In the genomic region with DNA sequence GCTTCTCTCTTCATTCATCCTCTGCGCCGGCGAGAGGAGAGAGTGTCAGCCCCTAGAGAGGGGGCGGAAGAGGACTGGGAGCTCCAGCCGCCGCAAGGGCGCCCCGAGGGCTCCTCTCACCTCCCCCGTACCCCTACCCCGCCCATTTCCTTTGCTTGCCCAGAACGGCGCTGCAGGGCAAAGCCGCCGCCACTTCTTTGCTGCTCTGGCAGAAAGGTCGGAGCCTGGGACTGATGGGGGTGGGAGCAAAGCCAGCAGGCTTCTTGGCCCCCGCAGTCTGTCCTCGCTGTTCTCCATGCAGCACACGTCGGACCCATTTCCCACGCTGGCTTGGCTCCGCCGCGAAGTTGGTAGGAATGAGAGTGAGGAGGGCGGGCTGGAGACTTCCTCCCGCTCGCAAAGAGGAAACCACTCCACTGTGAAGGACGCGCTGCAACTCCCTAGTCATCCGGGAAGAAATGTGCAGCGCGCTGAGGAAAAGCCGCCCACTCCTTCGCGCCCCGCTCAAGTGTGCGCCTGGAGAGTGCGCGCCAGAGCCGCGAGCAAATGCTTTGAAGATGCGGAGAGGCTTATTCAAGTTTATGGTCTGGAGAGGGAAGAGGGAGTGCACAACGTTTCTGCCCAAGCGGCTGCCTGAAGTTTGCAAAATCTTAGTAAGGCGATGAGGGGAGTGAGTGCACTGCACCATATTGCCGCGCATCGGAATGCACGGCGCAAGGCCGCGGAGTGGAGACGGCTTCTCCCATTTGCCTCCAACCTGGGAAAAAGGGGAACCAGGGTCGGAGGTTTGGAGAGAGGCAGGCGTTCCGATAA, we compare ENCODE assay signal across 8 cellular contexts. TPM values are rescaled to one million over a fixed set of nuclear protein-coding genes. Genes with fewer than 3 reads are reported as not detected.
DNase-seq lines count a peak whose midpoint lies in the region; ATAC-seq and TF ChIP-seq lines count a peak whose summit lies in the region.

No MANE protein-coding gene starts in this region.

- ATAC-seq in HG03039 (IDR thresholded peaks at IDR 0.05; ENCODE audit: unreplicated experiment) = no peak

- no peak for TF ChIP-seq POLR2A in suprapubic skin (IDR thresholded peaks at IDR 0.05)

- H3K4me1 ChIP-seq in endodermal cell (ENCODE audit: control insufficient read depth, insufficient read depth, low read length) (peaks cover 3% of the 10 kb centered on the region), suprapubic skin (peaks cover 53% of the 10 kb centered on the region)

- H3K27ac Mint-ChIP-seq in endodermal cell = peak overlapping the region; percentile 88

- WGBS in endodermal cell (ENCODE audit: insufficient coverage in 1 of 2, insufficient read length in 1 of 2), 2 experiments = 0 to 1% methylated on average over 27 to 55 of the region's 55 CpGs
- WGBS in suprapubic skin = 2% methylated on average over 51 of the region's 55 CpGs

- peak overlapping the region; percentile 94 for H3K4me3 Mint-ChIP-seq in endodermal cell

- H3K4me3 ChIP-seq in SK-N-MC (peak overlapping the region; percentile 83), endodermal cell (ENCODE audit: low read length) (peak overlapping the region; percentile 96), suprapubic skin (peak overlapping the region; percentile 74)

- H3K36me3 ChIP-seq in SK-N-MC (ENCODE audit: insufficient read depth, low read length) (no peaks in the 10 kb centered on the region), endodermal cell (ENCODE audit: control insufficient read depth, insufficient read depth, low read length) (no peaks in the 10 kb centered on the region), suprapubic skin (no peaks in the 10 kb centered on the region)

- peaks cover 8% of the 10 kb centered on the region for H3K4me1 Mint-ChIP-seq in endodermal cell

- DNase-seq in DMS53 treated with DMSO at 0.1 percent for 48 hours (lab: John Stamatoyannopoulos, UW; ENCODE audit: unreplicated experiment) (peak; percentile 60), HEK293T (ENCODE audit: extremely low spot score) (peak; percentile 20), SK-N-MC (ENCODE audit: low read depth, low spot score) (no peak), endodermal cell (peak; percentile 87), lung microvascular endothelial cell (ENCODE audit: low read depth in 2 of 2) (peak; percentile 9 to 62), suprapubic skin (ENCODE audit: low spot score in 2 of 2) (no peak)
- no peak for DNase-seq in stimulated activated CD4-positive, alpha-beta T cell treated with anti-CD3 and anti-CD28 coated beads, Interleukin-1b, Interleukin-23, amount 100 ng/mL, for 48 hours

- H3K27ac ChIP-seq in SK-N-MC (no peak overlapping the region), endodermal cell (ENCODE audit: low read depth, low read length) (peak overlapping the region; percentile 89), suprapubic skin (peak overlapping the region; percentile 65)

- POLR2A ChIA-PET in HEK293T (lab: Yijun Ruan, JAX) = interaction anchor here (0.7 to 1.9 kb wide), 8 partner anchors 11 to 371 kb away, joined by 3 to 7 read pairs (median 4); no protein-coding TSS in a partner anchor

- TF ChIP-seq CTCF in endodermal cell (conservative IDR thresholded peaks at IDR 0.05) (no peak), suprapubic skin (IDR thresholded peaks at IDR 0.05) (no peak)

- TF ChIP-seq EP300 in suprapubic skin (IDR thresholded peaks at IDR 0.05) = no peak

- H3K9me3 ChIP-seq in SK-N-MC (ENCODE audit: low read depth, low read length) (no peaks in the 10 kb centered on the region), endodermal cell (ENCODE audit: control insufficient read depth, low read length) (no peaks in the 10 kb centered on the region), suprapubic skin (no peaks in the 10 kb centered on the region)

- H3K36me3 Mint-ChIP-seq in endodermal cell (ENCODE audit: low read depth) = peaks cover 3% of the 10 kb centered on the region

- peaks cover 27% of the 10 kb centered on the region for H3K27me3 Mint-ChIP-seq in endodermal cell (ENCODE audit: insufficient read depth)

- no peaks in the 10 kb centered on the region for H3K9me3 Mint-ChIP-seq in endodermal cell

- H3K27me3 ChIP-seq in endodermal cell (ENCODE audit: control insufficient read depth, insufficient read depth, low read length, poor library complexity, severe bottlenecking) (no peaks in the 10 kb centered on the region), suprapubic skin (peaks cover 34% of the 10 kb centered on the region)

- CTCF ChIA-PET in HEK293T (lab: Yijun Ruan, JAX) = interaction anchor here (0.6 kb wide), 1 partner anchor 13 kb away, joined by 4 read pairs; no protein-coding TSS in a partner anchor

- H3K9ac ChIP-seq in SK-N-MC (ENCODE audit: insufficient read length) (no peak overlapping the region), endodermal cell (ENCODE audit: extremely low read depth, low read length, poor library complexity, severe bottlenecking) (peak overlapping the region; percentile 66)

TF ChIP-seq in HEK293T, 16 proteins besides CTCF, POLR2A, EP300 and RAD21:
- no peak for TF ChIP-seq BHLHE40 (IDR thresholded peaks at IDR 0.05; ENCODE audit: borderline replicate concordance)
- no peak for TF ChIP-seq ZNF384 (IDR thresholded peaks at IDR 0.05)
- TF ChIP-seq LEF1 (IDR thresholded peaks at IDR 0.05; ENCODE audit: borderline replicate concordance) = no peak
- peak; percentile 80 for TF ChIP-seq L3MBTL2 (conservative IDR thresholded peaks at IDR 0.05)
- no peak for TF ChIP-seq ARNT (IDR thresholded peaks at IDR 0.05)

RNA-seq across cellular contexts. Expression of a gene that starts 2.8 kb away (rescaled TPM):
- 100 to 1,000 TPM in 1 of 2 donors, 10 to 100 TPM in 1; 90.8 to 102 TPM for total RNA-seq in endodermal cell
- polyA plus RNA-seq in endodermal cell (2013, experiment 1 of 2) = 20.2 TPM
- polyA plus RNA-seq in endodermal cell (2013, experiment 2 of 2) = 25.7 TPM
- 0.20 and 0.22 TPM in 2 replicates for total RNA-seq in lung microvascular endothelial cell
- total RNA-seq in suprapubic skin = 10 to 100 TPM; 38.1 to 70.0 (median 44.0) TPM

Comparison
In these comparisons a context has a peak if more than half of its experiments do, and no peak if none do; other contexts are left out.
1. DNase-seq: peak in DMS53 treated with DMSO at 0.1 percent for 48 hours (single experiment), HEK293T (single experiment), endodermal cell (single experiment) and lung microvascular endothelial cell (2 of 2); none in SK-N-MC (single experiment), suprapubic skin (0 of 2) and stimulated activated CD4-positive, alpha-beta T cell treated with anti-CD3 and anti-CD28 coated beads, Interleukin-1b, Interleukin-23, amount 100 ng/mL, for 48 hours (single experiment).
2. RNA of a gene that starts 2.8 kb away (total RNA-seq): 90.8 to 102 TPM in endodermal cell and 38.1 to 70.0 TPM in suprapubic skin; 0.20 to 0.22 TPM in lung microvascular endothelial cell; every median in the first group is over 10 times any median in the second.
3. Peak in every context shown above with its lines, with median percentiles within 50 percentile points of each other: H3K4me3 ChIP-seq.